In the genomic region with DNA sequence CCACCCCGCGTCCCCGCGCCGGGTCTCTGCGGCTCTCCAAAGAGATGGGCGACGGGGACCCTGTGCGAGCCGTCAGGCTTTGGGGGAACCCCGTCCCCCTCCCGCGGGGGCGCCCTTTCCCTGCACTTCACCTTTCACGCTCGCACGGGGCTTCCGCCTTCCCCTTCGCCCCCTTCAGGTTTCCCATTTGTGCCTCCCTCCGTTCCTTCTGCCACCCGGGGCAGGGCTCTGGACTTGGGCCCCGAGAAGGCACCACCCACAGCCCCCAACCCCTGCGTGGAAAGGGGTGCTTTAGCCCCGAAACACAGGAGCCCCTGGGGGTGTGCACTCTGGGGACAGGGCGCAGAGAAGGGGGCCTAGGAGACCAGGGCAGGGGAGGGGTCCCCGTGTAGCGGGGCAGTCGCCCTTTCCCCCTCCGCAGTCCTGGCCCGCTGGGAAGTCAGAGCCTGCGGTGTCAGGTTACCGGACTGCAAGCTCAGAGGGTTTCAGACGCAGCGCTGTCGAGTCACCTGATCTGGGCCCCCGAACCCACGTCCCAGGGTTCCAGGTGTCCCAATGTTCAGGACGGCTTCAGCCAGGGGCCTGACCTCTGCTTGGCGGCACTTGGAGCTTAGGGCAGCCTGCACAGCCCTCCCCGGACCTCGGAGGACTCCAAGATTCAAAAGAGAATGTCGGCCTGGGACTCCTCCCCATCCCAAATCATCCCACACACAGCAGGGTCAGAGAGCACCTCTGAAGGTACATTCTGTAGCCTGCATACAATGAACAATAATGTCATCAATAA, we compare ENCODE assay signal across 1 cellular context.
A peak's percentile ranks its signal among the peaks of the same experiment; 100 is the strongest.
TF ChIP-seq lines count a peak whose summit lies in the region.

No MANE protein-coding gene starts in this region.

TF ChIP-seq in WTC11, 78 proteins besides CTCF, POLR2A, EP300 and RAD21 (continued from another document):
- no peak for TF ChIP-seq ZNF425 (CRISPR knock-in tag; conservative IDR thresholded peaks at IDR 0.05)
- TF ChIP-seq ARID4B (CRISPR knock-in tag; IDR thresholded peaks at IDR 0.05; ENCODE audit: borderline replicate concordance), result no peak
- TF ChIP-seq ETV6 (CRISPR knock-in tag; IDR thresholded peaks at IDR 0.05), result no peak
- TF ChIP-seq CREM (CRISPR knock-in tag; IDR thresholded peaks at IDR 0.05), result no peak
- 0 out of 2 replicates have a peak, but pooled peaks have one; percentile 49 for TF ChIP-seq ESRRA (CRISPR knock-in tag; IDR thresholded peaks at IDR 0.05; ENCODE audit: borderline replicate concordance)
- TF ChIP-seq TCF7 (CRISPR knock-in tag; IDR thresholded peaks at IDR 0.05; ENCODE audit: low read depth), result no peak
- no peak for TF ChIP-seq ZNF532 (CRISPR knock-in tag; IDR thresholded peaks at IDR 0.05; ENCODE audit: borderline replicate concordance)
- TF ChIP-seq USF1 (CRISPR knock-in tag; IDR thresholded peaks at IDR 0.05), result peak; percentile 73
- TF ChIP-seq, protein P1, sequence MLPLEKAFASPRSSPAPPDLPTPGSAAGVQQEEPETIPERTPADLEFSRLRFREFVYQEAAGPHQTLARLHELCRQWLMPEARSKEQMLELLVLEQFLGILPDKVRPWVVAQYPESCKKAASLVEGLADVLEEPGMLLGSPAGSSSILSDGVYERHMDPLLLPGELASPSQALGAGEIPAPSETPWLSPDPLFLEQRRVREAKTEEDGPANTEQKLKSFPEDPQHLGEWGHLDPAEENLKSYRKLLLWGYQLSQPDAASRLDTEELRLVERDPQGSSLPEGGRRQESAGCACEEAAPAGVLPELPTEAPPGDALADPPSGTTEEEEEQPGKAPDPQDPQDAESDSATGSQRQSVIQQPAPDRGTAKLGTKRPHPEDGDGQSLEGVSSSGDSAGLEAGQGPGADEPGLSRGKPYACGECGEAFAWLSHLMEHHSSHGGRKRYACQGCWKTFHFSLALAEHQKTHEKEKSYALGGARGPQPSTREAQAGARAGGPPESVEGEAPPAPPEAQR (CRISPR knock-in tag; IDR thresholded peaks at IDR 0.05), result no peak
- TF ChIP-seq, protein P2, sequence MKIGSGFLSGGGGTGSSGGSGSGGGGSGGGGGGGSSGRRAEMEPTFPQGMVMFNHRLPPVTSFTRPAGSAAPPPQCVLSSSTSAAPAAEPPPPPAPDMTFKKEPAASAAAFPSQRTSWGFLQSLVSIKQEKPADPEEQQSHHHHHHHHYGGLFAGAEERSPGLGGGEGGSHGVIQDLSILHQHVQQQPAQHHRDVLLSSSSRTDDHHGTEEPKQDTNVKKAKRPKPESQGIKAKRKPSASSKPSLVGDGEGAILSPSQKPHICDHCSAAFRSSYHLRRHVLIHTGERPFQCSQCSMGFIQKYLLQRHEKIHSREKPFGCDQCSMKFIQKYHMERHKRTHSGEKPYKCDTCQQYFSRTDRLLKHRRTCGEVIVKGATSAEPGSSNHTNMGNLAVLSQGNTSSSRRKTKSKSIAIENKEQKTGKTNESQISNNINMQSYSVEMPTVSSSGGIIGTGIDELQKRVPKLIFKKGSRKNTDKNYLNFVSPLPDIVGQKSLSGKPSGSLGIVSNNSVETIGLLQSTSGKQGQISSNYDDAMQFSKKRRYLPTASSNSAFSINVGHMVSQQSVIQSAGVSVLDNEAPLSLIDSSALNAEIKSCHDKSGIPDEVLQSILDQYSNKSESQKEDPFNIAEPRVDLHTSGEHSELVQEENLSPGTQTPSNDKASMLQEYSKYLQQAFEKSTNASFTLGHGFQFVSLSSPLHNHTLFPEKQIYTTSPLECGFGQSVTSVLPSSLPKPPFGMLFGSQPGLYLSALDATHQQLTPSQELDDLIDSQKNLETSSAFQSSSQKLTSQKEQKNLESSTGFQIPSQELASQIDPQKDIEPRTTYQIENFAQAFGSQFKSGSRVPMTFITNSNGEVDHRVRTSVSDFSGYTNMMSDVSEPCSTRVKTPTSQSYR (CRISPR knock-in tag; IDR thresholded peaks at IDR 0.05), result no peak
- TF ChIP-seq IRF2 (CRISPR knock-in tag; IDR thresholded peaks at IDR 0.05; ENCODE audit: borderline replicate concordance, low read depth), result no peak
- TF ChIP-seq ZNF396 (CRISPR knock-in tag; IDR thresholded peaks at IDR 0.05; ENCODE audit: borderline replicate concordance), result no peak
- no peak for TF ChIP-seq PRRX2 (CRISPR knock-in tag; IDR thresholded peaks at IDR 0.05)
- no peak for TF ChIP-seq ZNF317 (CRISPR knock-in tag; IDR thresholded peaks at IDR 0.05; ENCODE audit: borderline replicate concordance, low read depth)
- TF ChIP-seq NFATC4 (CRISPR knock-in tag; IDR thresholded peaks at IDR 0.05), result no peak
- TF ChIP-seq JAZF1 (CRISPR knock-in tag; IDR thresholded peaks at IDR 0.05), result no peak
- TF ChIP-seq, protein P3, sequence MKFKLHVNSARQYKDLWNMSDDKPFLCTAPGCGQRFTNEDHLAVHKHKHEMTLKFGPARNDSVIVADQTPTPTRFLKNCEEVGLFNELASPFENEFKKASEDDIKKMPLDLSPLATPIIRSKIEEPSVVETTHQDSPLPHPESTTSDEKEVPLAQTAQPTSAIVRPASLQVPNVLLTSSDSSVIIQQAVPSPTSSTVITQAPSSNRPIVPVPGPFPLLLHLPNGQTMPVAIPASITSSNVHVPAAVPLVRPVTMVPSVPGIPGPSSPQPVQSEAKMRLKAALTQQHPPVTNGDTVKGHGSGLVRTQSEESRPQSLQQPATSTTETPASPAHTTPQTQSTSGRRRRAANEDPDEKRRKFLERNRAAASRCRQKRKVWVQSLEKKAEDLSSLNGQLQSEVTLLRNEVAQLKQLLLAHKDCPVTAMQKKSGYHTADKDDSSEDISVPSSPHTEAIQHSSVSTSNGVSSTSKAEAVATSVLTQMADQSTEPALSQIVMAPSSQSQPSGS (CRISPR knock-in tag; IDR thresholded peaks at IDR 0.05; ENCODE audit: borderline replicate concordance, low read depth), result no peak
- no peak for TF ChIP-seq E2F4 (CRISPR knock-in tag; IDR thresholded peaks at IDR 0.05; ENCODE audit: borderline replicate concordance, low read depth)
- no peak for TF ChIP-seq ERG (CRISPR knock-in tag; IDR thresholded peaks at IDR 0.05)
- no peak for TF ChIP-seq ZNF671 (CRISPR knock-in tag; IDR thresholded peaks at IDR 0.05)
- TF ChIP-seq ZNF232 (CRISPR knock-in tag; IDR thresholded peaks at IDR 0.05), result no peak; the same call in 1 of the 2 replicates
